8 cellular contexts compared by ENCODE assay signal in the genomic region with DNA sequence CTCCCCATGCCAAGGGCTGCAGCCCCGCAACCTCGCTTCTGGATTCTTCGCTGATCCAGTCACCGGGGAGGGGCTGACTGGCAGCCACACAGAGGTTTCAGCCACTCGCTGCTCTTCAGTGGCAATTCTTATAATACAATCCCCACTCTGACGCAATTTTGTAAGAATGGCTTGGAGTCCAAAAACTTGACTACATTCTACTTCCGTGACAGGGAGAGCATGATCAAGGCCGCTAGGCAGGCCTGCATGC. TPM values are rescaled to one million over a fixed set of nuclear protein-coding genes. Genes with fewer than 3 reads are reported as not detected.
DNase-seq lines count a peak whose midpoint lies in the region; ATAC-seq and TF ChIP-seq lines count a peak whose summit lies in the region.

No MANE protein-coding gene starts in this region.

- POLR2A ChIA-PET in MCF 10A (lab: Yijun Ruan, JAX), result interaction anchor here (0.6 to 3.9 kb wide), 11 partner anchors 12 to 291 kb away, joined by 3 to 36 read pairs (median 4); partner anchors contain the start of genes MAPK1, PPM1F, TOP3B and YPEL1

- H3K36me3 ChIP-seq in upper lobe of left lung, result peaks cover 0 to 39% (median 12%) of the 10 kb centered on the region in 4 donors

- H3K27me3 ChIP-seq in upper lobe of left lung, result no peaks in the 10 kb centered on the region

- 11% methylated on average over 8 of the region's 8 CpGs; no CpG with 5 or more reads in 1 of the 2 donors for WGBS in upper lobe of left lung, 2 donors

- no peaks in the 10 kb centered on the region for H3K9me3 Mint-ChIP-seq in activated CD8-positive, alpha-beta memory T cell treated with anti-CD3 and anti-CD28 coated beads, Interleukin-2, amount 10 ng/mL, durations not matched to agents 7 days and 5 days (ENCODE audit: low read depth)
- H3K9me3 Mint-ChIP-seq in MCF 10A (ENCODE audit: unreplicated experiment), result no peaks in the 10 kb centered on the region
- H3K9me3 Mint-ChIP-seq in memory B cell, result no peaks in the 10 kb centered on the region

- BruUV-seq in MCF 10A (replicated peaks; lab: Mats Ljungman, UMichigan), result no TSS peak

- H3K4me3 Mint-ChIP-seq in activated CD8-positive, alpha-beta memory T cell treated with anti-CD3 and anti-CD28 coated beads, Interleukin-2, amount 10 ng/mL, durations not matched to agents 7 days and 5 days, result peak overlapping the region; percentile 76
- H3K4me3 Mint-ChIP-seq in MCF 10A (ENCODE audit: unreplicated experiment), result peak overlapping the region; percentile 82
- peak overlapping the region; percentile 85 for H3K4me3 Mint-ChIP-seq in memory B cell

- H3K36me3 Mint-ChIP-seq in activated CD8-positive, alpha-beta memory T cell treated with anti-CD3 and anti-CD28 coated beads, Interleukin-2, amount 10 ng/mL, durations not matched to agents 7 days and 5 days, result peaks cover 1% of the 10 kb centered on the region
- peaks cover 34% of the 10 kb centered on the region for H3K36me3 Mint-ChIP-seq in MCF 10A (ENCODE audit: insufficient read depth, unreplicated experiment)
- H3K36me3 Mint-ChIP-seq in memory B cell, result peaks cover 2% of the 10 kb centered on the region

- H3K4me3 ChIP-seq in upper lobe of left lung, result peak overlapping the region in 3 of 4 donors; percentile 51 to 64 (median 53)

- TF ChIP-seq POLR2A in upper lobe of left lung (IDR thresholded peaks at IDR 0.05), result no peak

- TF ChIP-seq CTCF in MCF 10A (IDR thresholded peaks at IDR 0.05; ENCODE audit: unreplicated experiment), result no peak
- no peak for TF ChIP-seq CTCF in upper lobe of left lung (IDR thresholded peaks at IDR 0.05)

- no peak for TF ChIP-seq EP300 in upper lobe of left lung (IDR thresholded peaks at IDR 0.05)

- CTCF ChIA-PET in activated CD8-positive, alpha-beta memory T cell treated with anti-CD3 and anti-CD28 coated beads, Interleukin-2, amount 10 ng/mL, durations not matched to agents 7 days and 5 days (lab: Charles Lee), result interaction anchor here (0.6 to 9.9 kb wide), 26 partner anchors 13 to 279 kb away, joined by 3 to 159 read pairs (median 5); partner anchors contain the start of genes PPIL2, PPM1F and TOP3B
- CTCF ChIA-PET in MCF 10A (lab: Yijun Ruan, JAX), result interaction anchor here (0.6 to 8.5 kb wide), 16 partner anchors 12 to 285 kb away, joined by 3 to 65 read pairs (median 4); partner anchors contain the start of genes PPIL2, PPM1F and TOP3B

- intact Hi-C loops in MCF 10A (cut with micrococcal nuclease), result loop anchor here (5.0 kb wide), 1 partner anchor 225 kb away; no protein-coding TSS in a partner anchor

- no peak for ATAC-seq in activated CD8-positive, alpha-beta memory T cell treated with anti-CD3 and anti-CD28 coated beads, Interleukin-2, amount 10 ng/mL, durations not matched to agents 7 days and 5 days
- ATAC-seq in memory B cell (ENCODE audit: low read depth) (no peak), upper lobe of left lung (ENCODE audit: low FRiP score in 2 of 2) (peak; percentile 77 to 79), HG03342 (IDR thresholded peaks at IDR 0.05; ENCODE audit: unreplicated experiment) (no peak)

- no peak for DNase-seq in activated CD8-positive, alpha-beta memory T cell treated with anti-CD3 and anti-CD28 coated beads, Interleukin-2, amount 10 ng/mL, durations not matched to agents 7 days and 5 days
- no peak for DNase-seq in activated CD8-positive, alpha-beta memory T cell treated with anti-CD3 and anti-CD28 coated beads, Interleukin-2, amount 50 U/mL, for 48 hours
- DNase-seq in MCF 10A (ENCODE audit: unreplicated experiment) (no peak), memory B cell (ENCODE audit: low spot score in 2 of 2) (no peak), upper lobe of left lung (no peak), GM19240 (ENCODE audit: insufficient read length, low spot score) (no peak)
- no peak for DNase-seq in activated CD4-positive, CD25-positive, alpha-beta regulatory T cell (lab: John Stamatoyannopoulos, UW)

- H3K27me3 Mint-ChIP-seq in activated CD8-positive, alpha-beta memory T cell treated with anti-CD3 and anti-CD28 coated beads, Interleukin-2, amount 10 ng/mL, durations not matched to agents 7 days and 5 days, result no peaks in the 10 kb centered on the region
- no peaks in the 10 kb centered on the region for H3K27me3 Mint-ChIP-seq in MCF 10A (ENCODE audit: insufficient read depth, unreplicated experiment)
- no peaks in the 10 kb centered on the region for H3K27me3 Mint-ChIP-seq in memory B cell

- H3K4me1 Mint-ChIP-seq in activated CD8-positive, alpha-beta memory T cell treated with anti-CD3 and anti-CD28 coated beads, Interleukin-2, amount 10 ng/mL, durations not matched to agents 7 days and 5 days, result peaks cover 48% of the 10 kb centered on the region
- peaks cover 39% of the 10 kb centered on the region for H3K4me1 Mint-ChIP-seq in MCF 10A (ENCODE audit: insufficient read depth, unreplicated experiment)
- peaks cover 27% of the 10 kb centered on the region for H3K4me1 Mint-ChIP-seq in memory B cell

- no peak overlapping the region for H3K27ac Mint-ChIP-seq in activated CD8-positive, alpha-beta memory T cell treated with anti-CD3 and anti-CD28 coated beads, Interleukin-2, amount 10 ng/mL, durations not matched to agents 7 days and 5 days
- H3K27ac Mint-ChIP-seq in MCF 10A (ENCODE audit: low read depth, unreplicated experiment) (peak overlapping the region; percentile 92), memory B cell (peak overlapping the region; percentile 86)

- H3K27ac ChIP-seq in upper lobe of left lung, result peak overlapping the region; percentile 93 to 98 (median 96)

- peaks cover 65 to 74% (median 71%) of the 10 kb centered on the region in 4 donors for H3K4me1 ChIP-seq in upper lobe of left lung

- no peaks in the 10 kb centered on the region for H3K9me3 ChIP-seq in upper lobe of left lung

RNA-seq across cellular contexts. Expression of gene PPM1F, which starts 14.9 kb away (rescaled TPM):
- 10 to 100 TPM; 14.4 to 22.9 TPM for total RNA-seq in activated CD8-positive, alpha-beta memory T cell treated with anti-CD3 and anti-CD28 coated beads, Interleukin-2, amount 10 ng/mL, durations not matched to agents 7 days and 5 days
- total RNA-seq in MCF 10A (2022), result 32.2 and 32.6 TPM in 2 replicates
- 10 to 100 TPM; 21.0 to 85.3 (median 33.2) TPM for total RNA-seq in upper lobe of left lung

RNA-seq across cellular contexts. Expression of gene TOP3B, which starts 44.8 kb away (rescaled TPM):
- total RNA-seq in activated CD8-positive, alpha-beta memory T cell treated with anti-CD3 and anti-CD28 coated beads, Interleukin-2, amount 10 ng/mL, durations not matched to agents 7 days and 5 days, result 10 to 100 TPM; 46.6 to 50.4 TPM
- total RNA-seq in MCF 10A (2022) (29.3 and 37.0 TPM in 2 replicates), upper lobe of left lung (100 to 1,000 TPM in 1 of 6 donors, 10 to 100 TPM in 5; 22.5 to 111 (median 34.0) TPM)

Comparison
In these comparisons a context has a peak if more than half of its experiments do, and no peak if none do; other contexts are left out.
1. ATAC-seq: peak in upper lobe of left lung (2 of 2); none in activated CD8-positive, alpha-beta memory T cell treated with anti-CD3 and anti-CD28 coated beads, Interleukin-2, amount 10 ng/mL, durations not matched to agents 7 days and 5 days (single experiment), memory B cell (single experiment) and HG03342 (single experiment).
2. Peak in every context shown above with its lines, with median percentiles within 50 percentile points of each other: H3K4me3 Mint-ChIP-seq.